In the genomic region with DNA sequence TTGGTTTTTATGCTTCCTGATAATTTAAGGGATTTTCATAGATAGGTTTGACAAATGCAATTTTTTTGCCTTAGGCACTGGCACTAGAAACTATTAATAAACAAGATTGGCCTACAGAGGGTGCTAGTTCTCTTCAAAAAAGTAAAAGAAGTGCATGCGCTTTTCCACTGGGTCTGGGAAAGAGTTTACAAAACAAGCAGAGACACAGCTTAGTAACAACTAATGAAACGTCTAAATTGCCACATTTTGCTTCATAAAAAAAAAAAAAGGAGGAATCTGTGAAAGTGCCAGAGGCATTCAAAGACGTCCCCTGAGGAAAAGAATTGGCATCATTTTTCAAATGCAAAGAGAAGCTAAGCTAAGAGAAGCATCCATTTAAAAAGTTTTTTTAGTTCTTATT, we compare ENCODE assay signal across 8 cellular contexts. TPM values are rescaled to one million over a fixed set of nuclear protein-coding genes. Genes with fewer than 3 reads are reported as not detected.
DNase-seq lines count a peak whose midpoint lies in the region; ATAC-seq, FAIRE-seq and TF ChIP-seq lines count a peak whose summit lies in the region.

No MANE protein-coding gene starts in this region.

- H3K27me3 ChIP-seq in astrocyte (ENCODE audit: insufficient read depth, low read length) (no peaks in the 10 kb centered on the region), right cardiac atrium (ENCODE audit: control insufficient read depth, insufficient read depth) (no peaks in the 10 kb centered on the region), sigmoid colon (no peaks in the 10 kb centered on the region)

- no peak overlapping the region for H2AFZ ChIP-seq in astrocyte (ENCODE audit: low read depth, low read length)

- H4K20me1 ChIP-seq in astrocyte (ENCODE audit: insufficient read depth, low read length): no peaks in the 10 kb centered on the region

- intact Hi-C loops in right cardiac atrium (cut with DNase I): loop anchor here (2.0 to 10.0 kb wide), 4 partner anchors 407 to 437 kb away; no protein-coding TSS in a partner anchor
- intact Hi-C loops in sigmoid colon (cut with DNase I): loop anchor here (1.0 to 5.0 kb wide), 3 partner anchors 395 to 433 kb away; no protein-coding TSS in a partner anchor

- no peak overlapping the region for H3K27ac Mint-ChIP-seq in astrocyte (ENCODE audit: unreplicated experiment)

- peaks cover 13% of the 10 kb centered on the region for H3K4me1 Mint-ChIP-seq in astrocyte (ENCODE audit: low read depth, unreplicated experiment)

- H3K4me1 ChIP-seq in astrocyte (ENCODE audit: insufficient read depth, low read length): no peaks in the 10 kb centered on the region
- peaks cover 3% of the 10 kb centered on the region for H3K4me1 ChIP-seq in right cardiac atrium (ENCODE audit: control insufficient read depth, insufficient read depth, low read length)
- peaks cover 0 to 7% (median 3%) of the 10 kb centered on the region in 4 donors for H3K4me1 ChIP-seq in sigmoid colon

- no peak overlapping the region for H3K27ac ChIP-seq in astrocyte (ENCODE audit: low read depth, low read length)
- no peak overlapping the region for H3K27ac ChIP-seq in right cardiac atrium (ENCODE audit: low read length)
- H3K27ac ChIP-seq in sigmoid colon: peak overlapping the region in 1 of 4 donors; percentile 6

- TF ChIP-seq EP300 in sigmoid colon (IDR thresholded peaks at IDR 0.05): no peak

- H3K79me2 ChIP-seq in astrocyte (ENCODE audit: insufficient read depth, low read length): no peaks in the 10 kb centered on the region

- DNase-seq in stimulated activated CD4-positive, alpha-beta T cell treated with anti-CD3 and anti-CD28 coated beads, Interleukin-4, amount 100 ng/mL, for 24 hours: peak; percentile 11
- DNase-seq in stimulated activated CD4-positive, alpha-beta T cell treated with anti-CD3 and anti-CD28 coated beads, Interleukin-2, amount 100 ng/mL, for 24 hours: no peak
- DNase-seq in NCI-H524 (lab: John Stamatoyannopoulos, UW): peak; percentile 1 to 65
- DNase-seq in astrocyte (ENCODE audit: low read depth): peak; percentile 53
- DNase-seq in right cardiac atrium: no peak
- no peak for DNase-seq in sigmoid colon

- TF ChIP-seq CTCF in astrocyte (IDR thresholded peaks at IDR 0.05; ENCODE audit: insufficient read depth, low read depth, low read length): peak; percentile 58
- TF ChIP-seq CTCF in sigmoid colon (IDR thresholded peaks at IDR 0.05): peak; percentile 38 to 73 (median 62)

- no peaks in the 10 kb centered on the region for H3K27me3 Mint-ChIP-seq in astrocyte (ENCODE audit: low read depth, unreplicated experiment)

- H3K4me3 Mint-ChIP-seq in astrocyte (ENCODE audit: unreplicated experiment): no peak overlapping the region

- peak overlapping the region; percentile 17 for H3K9ac ChIP-seq in astrocyte (ENCODE audit: low read length)

- H3K4me3 ChIP-seq in astrocyte (ENCODE audit: insufficient read depth, low read depth, low read length) (no peak overlapping the region), right cardiac atrium (ENCODE audit: low read length) (no peak overlapping the region), sigmoid colon (peak overlapping the region in 1 of 4 donors; percentile 13)

- peak; percentile 55 for FAIRE-seq in astrocyte (lab: Jason Lieb, UNC)

- WGBS in right cardiac atrium: under 1% methylated on average over 3 of the region's 3 CpGs
- 4 to 10% methylated on average over 3 of the region's 3 CpGs for WGBS in sigmoid colon, 2 donors

- no peaks in the 10 kb centered on the region for H3K36me3 ChIP-seq in astrocyte (ENCODE audit: insufficient read depth, low read length)
- H3K36me3 ChIP-seq in sigmoid colon: no peaks in the 10 kb centered on the region

- H3K4me2 ChIP-seq in astrocyte (ENCODE audit: low read length): no peak overlapping the region

- H3K9me3 ChIP-seq in astrocyte (ENCODE audit: insufficient read depth, low read depth, low read length) (no peaks in the 10 kb centered on the region), right cardiac atrium (ENCODE audit: control insufficient read depth, low read length) (no peaks in the 10 kb centered on the region), sigmoid colon (no peaks in the 10 kb centered on the region)

- H3K36me3 Mint-ChIP-seq in astrocyte (ENCODE audit: low read depth, unreplicated experiment): no peaks in the 10 kb centered on the region

- H3K9me3 Mint-ChIP-seq in astrocyte (ENCODE audit: unreplicated experiment): peaks cover 9% of the 10 kb centered on the region

- TF ChIP-seq POLR2A in sigmoid colon (IDR thresholded peaks at IDR 0.05): no peak

- ATAC-seq in HG03280 (IDR thresholded peaks at IDR 0.05; ENCODE audit: unreplicated experiment) (peak; percentile 33), right cardiac atrium (peak; percentile 84 to 89), GM18519 (IDR thresholded peaks at IDR 0.05; ENCODE audit: low FRiP score, unreplicated experiment) (no peak)

RNA-seq across cellular contexts. Expression of gene EEA1, which starts 58.3 kb away (rescaled TPM):
- total RNA-seq in astrocyte: 27.5 and 36.5 TPM in 2 replicates
- total RNA-seq in right cardiac atrium: 10 to 100 TPM; 21.6 to 27.2 (median 24.3) TPM
- 4.2 TPM for polyA plus RNA-seq in right cardiac atrium
- total RNA-seq in sigmoid colon: 10 to 100 TPM; 17.9 to 40.2 (median 23.3) TPM
- 1 to 10 TPM; 3.0 to 4.9 (median 4.4) TPM for polyA plus RNA-seq in sigmoid colon

Comparison
In these comparisons a context has a peak if more than half of its experiments do, and no peak if none do; other contexts are left out.
1. DNase-seq: peak in stimulated activated CD4-positive, alpha-beta T cell treated with anti-CD3 and anti-CD28 coated beads, Interleukin-4, amount 100 ng/mL, for 24 hours (single experiment), NCI-H524 (2 of 2) and astrocyte (single experiment); none in stimulated activated CD4-positive, alpha-beta T cell treated with anti-CD3 and anti-CD28 coated beads, Interleukin-2, amount 100 ng/mL, for 24 hours (0 of 2), right cardiac atrium (0 of 3) and sigmoid colon (single experiment).